In the genomic region with DNA sequence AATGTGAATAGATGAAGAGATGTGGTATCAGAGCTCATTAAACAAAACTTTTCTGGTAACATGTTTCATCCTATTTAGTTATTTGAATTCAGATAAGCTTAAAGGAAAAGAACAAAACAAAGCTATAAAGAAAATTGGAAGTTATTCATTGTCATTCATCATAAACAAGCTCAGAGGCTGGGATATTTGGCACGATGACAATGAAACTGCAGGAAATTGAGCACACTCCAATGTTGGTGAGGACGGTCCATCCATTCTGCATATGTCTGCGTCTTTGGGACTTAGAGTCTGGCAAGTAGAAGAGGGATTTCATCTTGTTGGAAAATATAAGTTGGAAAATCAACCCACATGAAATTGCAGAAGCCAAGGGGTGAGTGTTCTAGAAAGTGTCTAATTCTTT, we compare ENCODE assay signal across 27 cellular contexts.
"Had no signal": no experiment of that assay in that cellular context is flagged by ENCODE, and none has a peak within 500 bp of the region (broad histone marks: within the 10 kb centered on the region; RNA-seq: fewer than 3 reads in every experiment).

No MANE protein-coding gene starts in this region.

- H3K27ac ChIP-seq: dorsolateral prefrontal cortex, gastroesophageal sphincter, stomach, suprapubic skin, tibial artery, upper lobe of right lung, WERI-Rb-1 had no signal

- H3K4me3 ChIP-seq: dorsolateral prefrontal cortex, gastroesophageal sphincter, stomach, suprapubic skin, tibial artery, upper lobe of right lung had no signal

- DNase-seq: activated CD4-positive, alpha-beta T cell treated with anti-CD3 and anti-CD28 coated beads for 48 hours; activated CD4-positive, alpha-beta T cell treated with anti-CD3 and anti-CD28 coated beads, Interleukin-2, amount 50 U/mL, for 48 hours; activated CD8-positive, alpha-beta memory T cell treated with anti-CD3 and anti-CD28 coated beads for 24 hours; activated effector memory CD4-positive, alpha-beta T cell treated with Interleukin-2 at 50 U/mL for 16 hours; activated naive CD4-positive, alpha-beta T cell treated with Interleukin-2 at 50 U/mL for 16 hours; anterior cingulate cortex; dorsolateral prefrontal cortex; effector memory CD4-positive, alpha-beta T cell; erythroblast; head of caudate nucleus; hippocampal formation; left cardiac atrium; left ventricle myocardium superior; natural killer cell; posterior cingulate gyrus; right cardiac atrium; stimulated activated CD4-positive, alpha-beta T cell treated with anti-CD3 and anti-CD28 coated beads, Interleukin-15, amount 100 ng/mL, for 24 hours; stimulated activated CD4-positive, alpha-beta T cell treated with anti-CD3 and anti-CD28 coated beads, Interleukin-2, amount 100 ng/mL, for 24 hours; stimulated activated naive B cell treated with anti-CD40 and anti-IgM and Interleukin-4, amounts not matched to agents 10 μg/mL and 1 μg/mL and 100 μg/mL, for 72 hours; stomach; T-helper 9 cell; tibial artery; upper lobe of right lung; WERI-Rb-1 had no signal

- H3K36me3 ChIP-seq: gastroesophageal sphincter, stomach, suprapubic skin, tibial artery, upper lobe of right lung, WERI-Rb-1 had no signal

- H3K9me3 ChIP-seq: gastroesophageal sphincter, stomach, suprapubic skin, tibial artery, upper lobe of right lung had no signal

- H3K27me3 ChIP-seq: gastroesophageal sphincter, stomach, suprapubic skin, tibial artery, upper lobe of right lung had no signal

- ATAC-seq: activated CD4-positive, CD25-positive, alpha-beta regulatory T cell treated with anti-CD3 and anti-CD28 coated beads, Interleukin-2, amount 50 U/mL, for 24 hours; gastroesophageal sphincter; left cardiac atrium; left ventricle myocardium superior; natural killer cell; right cardiac atrium; stimulated activated naive B cell treated with anti-CD40 and anti-IgM and Interleukin-4, amounts not matched to agents 10 μg/mL and 1 μg/mL and 100 μg/mL, for 72 hours; upper lobe of right lung had no signal

- H3K4me1 ChIP-seq: gastroesophageal sphincter, stomach, suprapubic skin, tibial artery, upper lobe of right lung had no signal
